20 cellular contexts compared by ENCODE assay signal in genomic region chr5:14226554-14226953, GRCh38.
"Had no signal": no experiment of that assay in that cellular context is flagged by ENCODE, and none has a peak within 500 bp of the region (broad histone marks: within the 10 kb centered on the region; RNA-seq: fewer than 3 reads in every experiment).

No MANE protein-coding gene starts in this region.

- H3K27me3 ChIP-seq: body of pancreas, ovary, tibial artery, vagina had no signal

- H3K27me3 Mint-ChIP-seq: activated B cell treated with CpG ODN at 0.5 μM for 24 hours had no signal

- H3K36me3 Mint-ChIP-seq: activated CD4-positive, alpha-beta memory T cell treated with anti-CD3 and anti-CD28 coated beads for 36 hours; activated naive CD8-positive, alpha-beta T cell treated with anti-CD3 and anti-CD28 coated beads, Interleukin-2, amount 10 ng/mL, durations not matched to agents 7 days and 5 days; natural killer cell had no signal

- H3K9me3 Mint-ChIP-seq: activated B cell treated with CpG ODN at 0.5 μM for 24 hours; activated CD4-positive, alpha-beta memory T cell treated with anti-CD3 and anti-CD28 coated beads for 36 hours; activated naive CD8-positive, alpha-beta T cell treated with anti-CD3 and anti-CD28 coated beads, Interleukin-2, amount 10 ng/mL, durations not matched to agents 7 days and 5 days; activated T-helper 17 cell treated with anti-CD3 and anti-CD28 coated beads, Interleukin-2, amount 50 U/mL, for 72 hours; natural killer cell; T-helper 2 cell treated with Interferon-gamma antibody and Interleukin-4, amounts not matched to agents 5 μg/mL and 100 μg/mL, for 36 hours had no signal

- H3K27ac Mint-ChIP-seq: activated CD4-positive, alpha-beta memory T cell treated with anti-CD3 and anti-CD28 coated beads for 36 hours; activated naive CD8-positive, alpha-beta T cell treated with anti-CD3 and anti-CD28 coated beads, Interleukin-2, amount 10 ng/mL, durations not matched to agents 7 days and 5 days; activated T-helper 17 cell treated with anti-CD3 and anti-CD28 coated beads, Interleukin-2, amount 50 U/mL, for 72 hours; T-helper 2 cell treated with Interferon-gamma antibody and Interleukin-4, amounts not matched to agents 5 μg/mL and 100 μg/mL, for 36 hours had no signal

- DNase-seq: activated B cell treated with CpG ODN at 0.5 μM for 24 hours; activated CD4-positive, alpha-beta memory T cell treated with anti-CD3 and anti-CD28 coated beads for 36 hours; activated CD4-positive, alpha-beta T cell treated with anti-CD3 and anti-CD28 coated beads for 4 hours; activated naive CD4-positive, alpha-beta T cell treated with Interleukin-2 at 50 U/mL for 16 hours; activated naive CD8-positive, alpha-beta T cell treated with anti-CD3 and anti-CD28 coated beads, Interleukin-2, amount 10 ng/mL, durations not matched to agents 7 days and 5 days; activated T-cell treated with anti-CD3 and anti-CD28 coated beads, Interleukin-2, amount 50 U/mL, for 1 hour; amygdala; erythroblast; foreskin melanocyte; natural killer cell; ovary; stimulated activated CD8-positive, alpha-beta memory T cell treated with anti-CD3 and anti-CD28 coated beads, Interleukin-4, amount 100 ng/mL, for 48 hours; stimulated activated naive CD8-positive, alpha-beta T cell treated with anti-CD3 and anti-CD28 coated beads, Interleukin-15, Interleukin-2, amounts not matched to agents 100 U/mL and 50 U/mL, for 24 hours; substantia nigra; tibial artery had no signal

- H3K36me3 ChIP-seq: ovary, tibial artery, vagina had no signal

- H3K4me3 Mint-ChIP-seq: activated B cell treated with CpG ODN at 0.5 μM for 24 hours; activated CD4-positive, alpha-beta memory T cell treated with anti-CD3 and anti-CD28 coated beads for 36 hours; activated naive CD8-positive, alpha-beta T cell treated with anti-CD3 and anti-CD28 coated beads, Interleukin-2, amount 10 ng/mL, durations not matched to agents 7 days and 5 days; activated T-helper 17 cell treated with anti-CD3 and anti-CD28 coated beads, Interleukin-2, amount 50 U/mL, for 72 hours; natural killer cell; T-helper 2 cell treated with Interferon-gamma antibody and Interleukin-4, amounts not matched to agents 5 μg/mL and 100 μg/mL, for 36 hours had no signal

- H3K27ac ChIP-seq: ovary, tibial artery, vagina had no signal

- H3K9me3 ChIP-seq: body of pancreas, ovary, tibial artery, vagina had no signal

- H3K4me1 Mint-ChIP-seq: activated T-helper 17 cell treated with anti-CD3 and anti-CD28 coated beads, Interleukin-2, amount 50 U/mL, for 72 hours had no signal

- ATAC-seq: activated T-helper 17 cell treated with anti-CD3 and anti-CD28 coated beads, Interleukin-2, amount 50 U/mL, for 72 hours; natural killer cell; sciatic nerve; stimulated activated naive CD8-positive, alpha-beta T cell treated with anti-CD3 and anti-CD28 coated beads, Interleukin-15, Interleukin-2, amounts not matched to agents 100 U/mL and 50 U/mL, for 24 hours had no signal

- H3K4me3 ChIP-seq: body of pancreas, ovary, tibial artery, vagina had no signal
